In the genomic region with DNA sequence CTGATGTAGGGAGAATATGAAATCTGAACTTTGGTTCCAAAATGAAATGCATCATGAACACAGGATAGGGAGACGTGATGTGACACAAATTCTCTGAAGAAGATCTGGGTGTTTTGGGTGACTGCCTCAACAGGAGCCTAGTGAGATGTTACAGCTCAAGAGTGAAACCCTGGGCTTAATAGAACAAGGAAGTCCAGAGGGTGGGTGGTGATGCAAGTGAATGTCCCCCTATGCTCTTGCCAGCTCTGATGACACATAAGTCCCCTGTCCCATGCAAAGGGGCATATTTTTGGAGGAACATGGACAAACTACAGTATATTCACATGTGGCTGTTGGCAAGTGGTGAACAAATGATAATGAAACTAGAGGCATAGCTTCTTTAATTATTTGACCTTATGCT, we compare ENCODE assay signal across 33 cellular contexts. TPM values are rescaled to one million over a fixed set of nuclear protein-coding genes. Genes with fewer than 3 reads are reported as not detected.
A peak's percentile ranks its signal among the peaks of the same experiment; 100 is the strongest.
DNase-seq lines count a peak whose midpoint lies in the region; ATAC-seq and TF ChIP-seq lines count a peak whose summit lies in the region.
"Had no signal": no experiment of that assay in that cellular context is flagged by ENCODE, and none has a peak within 500 bp of the region (broad histone marks: within the 10 kb centered on the region; RNA-seq: fewer than 3 reads in every experiment).

No MANE protein-coding gene starts in this region.

- H3K9me3 Mint-ChIP-seq in activated T-cell treated with anti-CD3 and anti-CD28 coated beads, Interleukin-2, amount 50 U/mL, for 72 hours = no peaks in the 10 kb centered on the region
- H3K9me3 Mint-ChIP-seq in T-cell = no peaks in the 10 kb centered on the region
- H3K9me3 Mint-ChIP-seq in immature natural killer cell = no peaks in the 10 kb centered on the region
- H3K9me3 Mint-ChIP-seq in WTC11 = peaks cover 8% of the 10 kb centered on the region; the same call in 1 of the 2 replicates
- H3K9me3 Mint-ChIP-seq: CD4-positive, alpha-beta memory T cell had no signal

- TF ChIP-seq CTCF in WTC11 (IDR thresholded peaks at IDR 0.05) = no peak

- H3K27ac Mint-ChIP-seq in activated T-cell treated with anti-CD3 and anti-CD28 coated beads, Interleukin-2, amount 50 U/mL, for 72 hours = peak overlapping the region; percentile 74
- H3K27ac Mint-ChIP-seq in T-cell (peak overlapping the region; percentile 27 to 85), immature natural killer cell (peak overlapping the region; percentile 11 to 78 (median 42)), WTC11 (no peak overlapping the region)
- H3K27ac Mint-ChIP-seq: activated naive CD4-positive, alpha-beta T cell treated with anti-CD3 and anti-CD28 coated beads, Interleukin-2, amount 50 U/mL, for 72 hours had no signal

- no peaks in the 10 kb centered on the region for H3K27me3 Mint-ChIP-seq in activated T-cell treated with anti-CD3 and anti-CD28 coated beads, Interleukin-2, amount 50 U/mL, for 72 hours (ENCODE audit: low read depth)
- H3K27me3 Mint-ChIP-seq in T-cell (no peaks in the 10 kb centered on the region), immature natural killer cell (ENCODE audit: low read depth in 3 of 3) (peaks cover 0 to 1% (median 0%) of the 10 kb centered on the region in 3 donors), WTC11 (ENCODE audit: low read depth) (no peaks in the 10 kb centered on the region)

- no peak for DNase-seq in activated T-cell treated with anti-CD3 and anti-CD28 coated beads, Interleukin-2, amount 50 U/mL, for 72 hours
- no peak for DNase-seq in activated T-cell treated with anti-CD3 and anti-CD28 coated beads, Interleukin-2, amount 50 U/mL, for 48 hours
- DNase-seq in T-cell (no peak), immature natural killer cell (no peak), foreskin melanocyte (no peak), WTC11 (ENCODE audit: low spot score) (no peak), NCI-H2196 (lab: John Stamatoyannopoulos, UW; ENCODE audit: unreplicated experiment) (no peak)
- DNase-seq: activated CD4-positive, alpha-beta T cell treated with anti-CD3 and anti-CD28 coated beads, Interleukin-2, amount 50 U/mL, for 4 hours; activated CD4-positive, CD25-positive, alpha-beta regulatory T cell; activated CD8-positive, alpha-beta memory T cell treated with anti-CD3 and anti-CD28 coated beads, Interleukin-2, amount 50 U/mL, for 4 hours; AML-193; CD4-positive, alpha-beta memory T cell; colonic mucosa; DMS 273 treated with DMSO at 0.1 percent for 48 hours; effector CD4-positive, alpha-beta T cell; EL; hippocampal formation; left cardiac atrium; NCI-H1436; NCI-H345; NCI-H69; stimulated activated naive CD4-positive, alpha-beta T cell; testis had no signal

- H3K4me1 Mint-ChIP-seq in activated T-cell treated with anti-CD3 and anti-CD28 coated beads, Interleukin-2, amount 50 U/mL, for 72 hours (ENCODE audit: low read depth) = peaks cover 95% of the 10 kb centered on the region
- H3K4me1 Mint-ChIP-seq in T-cell (peaks cover 71 to 87% (median 87%) of the 10 kb centered on the region in 3 donors), immature natural killer cell (peaks cover 91 to 100% of the 10 kb centered on the region in 2 donors), WTC11 (peaks cover 24% of the 10 kb centered on the region)

- no peaks in the 10 kb centered on the region for H3K36me3 Mint-ChIP-seq in activated T-cell treated with anti-CD3 and anti-CD28 coated beads, Interleukin-2, amount 50 U/mL, for 72 hours (ENCODE audit: insufficient read depth in 2 of 2)
- H3K36me3 Mint-ChIP-seq in T-cell = no peaks in the 10 kb centered on the region
- peaks cover 5 to 12% (median 6%) of the 10 kb centered on the region in 3 donors for H3K36me3 Mint-ChIP-seq in immature natural killer cell
- no peaks in the 10 kb centered on the region for H3K36me3 Mint-ChIP-seq in WTC11
- H3K36me3 Mint-ChIP-seq: CD4-positive, alpha-beta memory T cell had no signal

- no peak for ATAC-seq in activated T-cell treated with anti-CD3 and anti-CD28 coated beads, Interleukin-2, amount 50 U/mL, for 72 hours (replicated peaks in 1 of 2)
- ATAC-seq in T-cell (replicated peaks in 1 of 4) (no peak), WTC11 (no peak), HG02970 (IDR thresholded peaks at IDR 0.05; ENCODE audit: low FRiP score, unreplicated experiment) (no peak)
- ATAC-seq: A549; activated naive CD4-positive, alpha-beta T cell treated with anti-CD3 and anti-CD28 coated beads, Interleukin-2, amount 50 U/mL, for 72 hours; K562; left cardiac atrium had no signal

- H3K4me3 Mint-ChIP-seq in activated T-cell treated with anti-CD3 and anti-CD28 coated beads, Interleukin-2, amount 50 U/mL, for 72 hours = peak overlapping the region; percentile 12 to 60
- H3K4me3 Mint-ChIP-seq in T-cell (peak overlapping the region in 1 of 3 donors; percentile 9), immature natural killer cell (peak overlapping the region in 4 of 5 donors; percentile 23 to 59 (median 50)), WTC11 (no peak overlapping the region)
- H3K4me3 Mint-ChIP-seq: CD4-positive, alpha-beta memory T cell had no signal

- POLR2A ChIA-PET in T-cell (lab: Charles Lee) (interaction anchor here (0.5 to 0.6 kb wide), 4 partner anchors 9 to 215 kb away, joined by 3 to 5 read pairs (median 5); a partner anchor contains a TSS), WTC11 (lab: Charles Lee) (no interaction called here)

- CTCF ChIA-PET in T-cell (lab: Charles Lee) = interaction anchor here in 1 of 2 donors (0.6 to 1.3 kb wide), 4 partner anchors 9 to 147 kb away, joined by 3 read pairs; a partner anchor contains a TSS
- CTCF ChIA-PET in WTC11 (lab: Charles Lee) = interaction anchor here (0.8 to 1.1 kb wide), 2 partner anchors 16 to 207 kb away, joined by 3 to 4 read pairs; no protein-coding TSS in a partner anchor

TF ChIP-seq in WTC11, 78 proteins besides CTCF, POLR2A, EP300 and RAD21 (continues in another document):
- TF ChIP-seq, protein P1, sequence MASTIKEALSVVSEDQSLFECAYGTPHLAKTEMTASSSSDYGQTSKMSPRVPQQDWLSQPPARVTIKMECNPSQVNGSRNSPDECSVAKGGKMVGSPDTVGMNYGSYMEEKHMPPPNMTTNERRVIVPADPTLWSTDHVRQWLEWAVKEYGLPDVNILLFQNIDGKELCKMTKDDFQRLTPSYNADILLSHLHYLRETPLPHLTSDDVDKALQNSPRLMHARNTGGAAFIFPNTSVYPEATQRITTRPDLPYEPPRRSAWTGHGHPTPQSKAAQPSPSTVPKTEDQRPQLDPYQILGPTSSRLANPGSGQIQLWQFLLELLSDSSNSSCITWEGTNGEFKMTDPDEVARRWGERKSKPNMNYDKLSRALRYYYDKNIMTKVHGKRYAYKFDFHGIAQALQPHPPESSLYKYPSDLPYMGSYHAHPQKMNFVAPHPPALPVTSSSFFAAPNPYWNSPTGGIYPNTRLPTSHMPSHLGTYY (CRISPR knock-in tag; IDR thresholded peaks at IDR 0.05) = no peak
- TF ChIP-seq, protein P2, sequence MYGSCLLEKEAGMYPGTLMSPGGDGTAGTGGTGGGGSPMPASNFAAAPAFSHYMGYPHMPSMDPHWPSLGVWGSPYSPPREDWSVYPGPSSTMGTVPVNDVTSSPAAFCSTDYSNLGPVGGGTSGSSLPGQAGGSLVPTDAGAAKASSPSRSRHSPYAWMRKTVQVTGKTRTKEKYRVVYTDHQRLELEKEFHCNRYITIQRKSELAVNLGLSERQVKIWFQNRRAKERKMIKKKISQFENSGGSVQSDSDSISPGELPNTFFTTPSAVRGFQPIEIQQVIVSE (CRISPR knock-in tag; IDR thresholded peaks at IDR 0.05; ENCODE audit: borderline replicate concordance) = no peak
- TF ChIP-seq, protein P3, sequence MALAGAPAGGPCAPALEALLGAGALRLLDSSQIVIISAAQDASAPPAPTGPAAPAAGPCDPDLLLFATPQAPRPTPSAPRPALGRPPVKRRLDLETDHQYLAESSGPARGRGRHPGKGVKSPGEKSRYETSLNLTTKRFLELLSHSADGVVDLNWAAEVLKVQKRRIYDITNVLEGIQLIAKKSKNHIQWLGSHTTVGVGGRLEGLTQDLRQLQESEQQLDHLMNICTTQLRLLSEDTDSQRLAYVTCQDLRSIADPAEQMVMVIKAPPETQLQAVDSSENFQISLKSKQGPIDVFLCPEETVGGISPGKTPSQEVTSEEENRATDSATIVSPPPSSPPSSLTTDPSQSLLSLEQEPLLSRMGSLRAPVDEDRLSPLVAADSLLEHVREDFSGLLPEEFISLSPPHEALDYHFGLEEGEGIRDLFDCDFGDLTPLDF (CRISPR knock-in tag; IDR thresholded peaks at IDR 0.05) = no peak

RNA-seq across cellular contexts. Expression of a gene that starts 9.1 kb away (rescaled TPM):
- 10 to 100 TPM in 1 of 2 donors, 1 to 10 TPM in 1; 9.7 to 12.9 TPM for total RNA-seq in activated T-cell treated with anti-CD3 and anti-CD28 coated beads, Interleukin-2, amount 50 U/mL, for 72 hours
- total RNA-seq in T-cell (10 to 100 TPM in 2 of 5 donors, 1 to 10 TPM in 3; 3.1 to 12.1 (median 8.8) TPM), WTC11 (2021) (not detected in 3 replicates)
- polyA plus RNA-seq in immature natural killer cell = 10 to 100 TPM; 11.2 to 34.9 (median 23.8) TPM
- total RNA-seq: ascending aorta, colonic mucosa, H4, K562, lung microvascular endothelial cell, MCF 10A, osteocyte had no signal
- polyA plus RNA-seq: K562, neural cell had no signal

RNA-seq across cellular contexts. Expression of a gene that starts 35.1 kb away (rescaled TPM):
- total RNA-seq in activated T-cell treated with anti-CD3 and anti-CD28 coated beads, Interleukin-2, amount 50 U/mL, for 72 hours = 1 to 10 TPM; 5.5 to 6.0 TPM
- 1 to 10 TPM; 2.8 to 7.3 (median 4.9) TPM for total RNA-seq in T-cell
- polyA plus RNA-seq in immature natural killer cell = 1 to 10 TPM; 1.6 to 3.3 (median 1.7) TPM
- 1.1 to 1.6 TPM (median 1.4 TPM) in 3 replicates for total RNA-seq in WTC11 (2021)
- total RNA-seq: K562 had no signal
- polyA plus RNA-seq: K562 had no signal
